In the genomic region with DNA sequence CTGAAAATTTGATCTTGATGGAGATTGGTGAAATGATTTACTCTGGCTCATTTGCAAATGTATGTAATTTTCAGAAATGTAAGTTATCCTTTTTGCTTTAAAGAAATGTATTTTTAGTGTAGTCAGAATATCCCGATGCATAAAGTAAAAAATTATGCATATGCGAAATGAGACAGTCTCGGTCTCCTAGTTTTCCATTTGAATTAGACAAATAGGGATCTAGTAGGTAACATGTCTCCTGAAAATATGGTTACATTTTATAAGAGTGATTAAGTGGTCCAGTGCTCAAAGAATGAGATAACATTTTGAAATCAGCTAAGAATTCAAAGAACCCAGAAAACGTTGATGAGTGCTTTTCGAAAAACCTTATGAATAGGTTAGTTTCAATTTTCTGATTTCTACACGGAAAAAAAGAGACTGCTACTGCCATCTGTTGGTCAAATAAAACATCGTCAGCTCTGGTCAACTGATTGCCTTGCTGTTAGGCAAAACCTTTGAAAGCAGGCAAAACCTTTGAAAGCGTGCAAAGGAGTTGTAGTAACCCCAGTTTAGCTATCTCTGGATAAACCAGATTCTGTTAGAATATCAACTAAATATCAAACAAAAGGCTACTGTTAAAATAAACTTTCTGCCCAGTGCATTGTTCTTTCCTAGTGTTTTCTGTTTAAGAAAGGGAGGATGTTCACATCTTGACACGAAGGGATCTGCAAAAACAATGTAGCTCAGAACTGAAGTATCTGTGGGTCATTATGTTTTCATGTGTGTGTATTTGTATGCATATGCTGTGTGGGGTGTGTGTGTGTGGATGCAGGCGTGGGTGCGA, we compare ENCODE assay signal across 8 cellular contexts. TPM values are rescaled to one million over a fixed set of nuclear protein-coding genes. Genes with fewer than 3 reads are reported as not detected.
A peak's percentile ranks its signal among the peaks of the same experiment; 100 is the strongest.
DNase-seq lines count a peak whose midpoint lies in the region; TF ChIP-seq lines count a peak whose summit lies in the region.

No MANE protein-coding gene starts in this region.

- no peaks in the 10 kb centered on the region; a peak in 1 of 7 replicates for H3K36me3 Mint-ChIP-seq in H9 (ENCODE audit: insufficient read depth in 1 of 3, low read depth in 3 of 3)

- H3K79me2 ChIP-seq in ACC112 (ENCODE audit: control insufficient read depth, insufficient read depth, low read length, unreplicated experiment) (no peaks in the 10 kb centered on the region), H9 (ENCODE audit: insufficient read depth, low read length) (no peaks in the 10 kb centered on the region)

- peak overlapping the region; percentile 90 for H4K5ac ChIP-seq in H9 (ENCODE audit: insufficient read length, low read depth, low read length)

- H3K79me1 ChIP-seq in H9 (ENCODE audit: insufficient read depth, low read depth, low read length, poor library complexity, severe bottlenecking): no peaks in the 10 kb centered on the region

- no peak overlapping the region for H2BK20ac ChIP-seq in H9 (ENCODE audit: low read depth, low read length, poor library complexity, severe bottlenecking)

- H4K20me1 ChIP-seq in H9 (ENCODE audit: control insufficient read depth, insufficient read depth, insufficient read length): no peaks in the 10 kb centered on the region

- H2AK5ac ChIP-seq in H9 (ENCODE audit: insufficient read length, low read length): no peak overlapping the region

- peak; percentile 71 for TF ChIP-seq CTCF in H9 (conservative IDR thresholded peaks at IDR 0.05)

- H3K18ac ChIP-seq in H9 (ENCODE audit: insufficient read length, low read depth, low read length): no peak overlapping the region

- H3T11ph ChIP-seq in H9 (ENCODE audit: low read length): no peak overlapping the region

- no peak overlapping the region for H2BK120ac ChIP-seq in H9 (ENCODE audit: low read depth, low read length, poor library complexity, severe bottlenecking)

- peak overlapping the region; percentile 40 for H4K8ac ChIP-seq in H9 (replicated peaks; ENCODE audit: insufficient read length, low read depth, low read length)

- H3K9ac ChIP-seq in H9 (ENCODE audit: extremely low read depth, insufficient read length, low read length) (no peak overlapping the region), endocrine pancreas (ENCODE audit: control insufficient read depth, insufficient read depth, low read length) (no peak overlapping the region)

- H3K9me3 Mint-ChIP-seq in H9: no peaks in the 10 kb centered on the region

- peak overlapping the region; percentile 33; the same call in 1 of the 2 replicates for H3K27ac ChIP-seq in ACC112 (ENCODE audit: low read depth, low read length)
- H3K27ac ChIP-seq in H9 (ENCODE audit: insufficient read length, low read depth, low read length): no peak overlapping the region
- no peak overlapping the region for H3K27ac ChIP-seq in muscle layer of duodenum (ENCODE audit: low read length)

- WGBS in H9 (ENCODE audit: extremely low coverage, insufficient read length, low lambda C conversion rate): no CpG with 5 or more reads among the region's 11 CpGs

- H2BK12ac ChIP-seq in H9 (ENCODE audit: insufficient read length, low read depth, low read length): no peak overlapping the region

- no peak overlapping the region for H2BK5ac ChIP-seq in H9 (ENCODE audit: insufficient read length, low read length)

- peaks cover 3 to 7% of the 10 kb centered on the region in 2 experiments; a peak in 3 of 4 replicates for H3K4me1 Mint-ChIP-seq in H9

- no peaks in the 10 kb centered on the region for H3K27me3 Mint-ChIP-seq in H9 (ENCODE audit: low read depth)

- peak; percentile 50 for DNase-seq in GM03348 (ENCODE audit: low spot score)
- DNase-seq in H9: no peak
- DNase-seq in LoVo (ENCODE audit: low spot score): peak; percentile 71
- peak; percentile 38 for DNase-seq in SKM-1 treated with dmso at 0.1 percent for 144 hours (lab: John Stamatoyannopoulos, UW; ENCODE audit: unreplicated experiment)
- no peak for DNase-seq in mesenteric fat pad (ENCODE audit: low spot score)

- no peak overlapping the region for H3K4me2 ChIP-seq in H9 (ENCODE audit: insufficient read depth, insufficient read length, low read length)

- no peak overlapping the region for H3K56ac ChIP-seq in H9 (ENCODE audit: insufficient read length, low read depth, low read length)

- no peak overlapping the region for H2BK15ac ChIP-seq in H9 (ENCODE audit: low read depth, low read length)

- H3K9me3 ChIP-seq in H9 (ENCODE audit: control insufficient read depth, low read depth, low read length) (no peaks in the 10 kb centered on the region), endocrine pancreas (ENCODE audit: control insufficient read depth, low read length) (no peaks in the 10 kb centered on the region), muscle layer of duodenum (ENCODE audit: control insufficient read depth in 1 of 2, low read length in 2 of 2) (no peaks in the 10 kb centered on the region)

- H3K27me3 ChIP-seq in ACC112 (ENCODE audit: insufficient read depth, low read length) (no peaks in the 10 kb centered on the region), H9 (ENCODE audit: insufficient read depth, low read length) (no peaks in the 10 kb centered on the region), endocrine pancreas (ENCODE audit: control insufficient read depth, insufficient read depth, low read length) (no peaks in the 10 kb centered on the region), muscle layer of duodenum (ENCODE audit: low read depth, low read length) (no peaks in the 10 kb centered on the region)

- H2AFZ ChIP-seq in ACC112 (ENCODE audit: low read length, unreplicated experiment) (peak overlapping the region; percentile 98), H9 (ENCODE audit: low read length) (peak overlapping the region; percentile 87)

- peak overlapping the region in 1 of 3 experiments; percentile 69; a peak in 2 of 7 replicates for H3K27ac Mint-ChIP-seq in H9

- H3K4me3 ChIP-seq in ACC112 (ENCODE audit: low read depth, low read length) (peak overlapping the region; percentile 82), endocrine pancreas (ENCODE audit: control insufficient read depth, insufficient read depth, low read length) (peak overlapping the region; percentile 88), muscle layer of duodenum (ENCODE audit: low read depth in 1 of 2, low read length in 2 of 2) (peak overlapping the region; percentile 53 to 69)

- no peak overlapping the region for H3K14ac ChIP-seq in H9 (ENCODE audit: insufficient read depth, low read length)

- H3K4me3 Mint-ChIP-seq in H9: no peak overlapping the region

- no peaks in the 10 kb centered on the region for H3K23me2 ChIP-seq in H9 (ENCODE audit: insufficient read length, low read depth, low read length, poor library complexity, severe bottlenecking)

- no peak overlapping the region for H3K4ac ChIP-seq in H9 (ENCODE audit: low read depth, low read length)

- H3K23ac ChIP-seq in H9 (ENCODE audit: insufficient read length, low read depth, low read length): no peak overlapping the region

- H3K4me1 ChIP-seq in ACC112 (ENCODE audit: control insufficient read depth, insufficient read depth, low read length, unreplicated experiment) (no peaks in the 10 kb centered on the region), H9 (ENCODE audit: insufficient read depth, low read length) (no peaks in the 10 kb centered on the region), endocrine pancreas (ENCODE audit: control insufficient read depth, insufficient read depth, low read length) (no peaks in the 10 kb centered on the region), muscle layer of duodenum (ENCODE audit: control insufficient read depth in 1 of 2, insufficient read depth in 2 of 2, low read length in 2 of 2) (no peaks in the 10 kb centered on the region)

- H3K36me3 ChIP-seq in ACC112 (ENCODE audit: insufficient read depth, low read length): no peaks in the 10 kb centered on the region
- H3K36me3 ChIP-seq in endocrine pancreas (ENCODE audit: control insufficient read depth, insufficient read depth, low read length): no peaks in the 10 kb centered on the region
- no peaks in the 10 kb centered on the region for H3K36me3 ChIP-seq in muscle layer of duodenum (ENCODE audit: control insufficient read depth in 1 of 2, insufficient read depth in 2 of 2, low read length in 2 of 2)

- H4K91ac ChIP-seq in H9 (ENCODE audit: insufficient read length, low read depth, low read length): no peak overlapping the region

RNA-seq across cellular contexts. Expression of gene CHMP2B, which starts 59.3 kb away (rescaled TPM):
- total RNA-seq in H9 (2021) (38.5 and 39.3 TPM in 2 replicates), mesenteric fat pad (33.6 TPM)

Comparison
In these comparisons a context has a peak if more than half of its experiments do, and no peak if none do; other contexts are left out.
1. DNase-seq: peak in GM03348 (single experiment), LoVo (single experiment) and SKM-1 treated with dmso at 0.1 percent for 144 hours (single experiment); none in H9 (single experiment) and mesenteric fat pad (single experiment).
2. Peak in every context shown above with its lines, with median percentiles within 50 percentile points of each other: H3K4me3 ChIP-seq.